In genomic region chr11:61828629-61829407, GRCh38 we compare ENCODE assay signal across 8 cellular contexts. TPM values are rescaled to one million over a fixed set of nuclear protein-coding genes. Genes with fewer than 3 reads are reported as not detected.
DNase-seq lines count a peak whose midpoint lies in the region; ATAC-seq and TF ChIP-seq lines count a peak whose summit lies in the region.

No MANE protein-coding gene starts in this region.

- H3K4me1 ChIP-seq in HUES64 (ENCODE audit: insufficient read depth, low read length), result peaks cover 35% of the 10 kb centered on the region
- H3K4me1 ChIP-seq in left lung, result peaks cover 20 to 61% of the 10 kb centered on the region in 2 donors

- DNase-seq in activated effector memory CD4-positive, alpha-beta T cell treated with anti-CD3 and anti-CD28 coated beads, Interleukin-2, amount 50 U/mL, for 16 hours, result peak; percentile 64
- DNase-seq in activated effector memory CD4-positive, alpha-beta T cell treated with Interleukin-2 at 50 U/mL for 16 hours, result no peak
- DNase-seq in T-helper 17 cell, result peak in 1 of 3 donors; percentile 35
- peak; percentile 89 for DNase-seq in coronary artery (ENCODE audit: low spot score)
- peak; percentile 56 to 85 for DNase-seq in left lung

- H3K36me3 Mint-ChIP-seq in T-helper 17 cell (ENCODE audit: low read depth), result peaks cover 4% of the 10 kb centered on the region
- H3K36me3 Mint-ChIP-seq in stimulated activated memory B cell treated with anti-CD40 and anti-IgM and Interleukin-4, amounts not matched to agents 10 μg/mL and 1 μg/mL and 100 μg/mL, for 72 hours, result peaks cover 15% of the 10 kb centered on the region

- TF ChIP-seq CTCF in coronary artery (IDR thresholded peaks at IDR 0.05), result peak; percentile 20
- peak; percentile 36 to 39 for TF ChIP-seq CTCF in left lung (IDR thresholded peaks at IDR 0.05)

- ATAC-seq in T-helper 17 cell, result peak; percentile 44
- peak; percentile 48 for ATAC-seq in left lung
- peak; percentile 38 for ATAC-seq in stimulated activated memory B cell treated with anti-CD40 and anti-IgM and Interleukin-4, amounts not matched to agents 10 μg/mL and 1 μg/mL and 100 μg/mL, for 72 hours
- no peak for ATAC-seq in HG03378 (IDR thresholded peaks at IDR 0.05; ENCODE audit: unreplicated experiment)

- peak overlapping the region; percentile 91 for H3K4me3 Mint-ChIP-seq in T-helper 17 cell
- peak overlapping the region; percentile 90 for H3K4me3 Mint-ChIP-seq in stimulated activated memory B cell treated with anti-CD40 and anti-IgM and Interleukin-4, amounts not matched to agents 10 μg/mL and 1 μg/mL and 100 μg/mL, for 72 hours

- no peaks in the 10 kb centered on the region for H3K9me3 Mint-ChIP-seq in stimulated activated memory B cell treated with anti-CD40 and anti-IgM and Interleukin-4, amounts not matched to agents 10 μg/mL and 1 μg/mL and 100 μg/mL, for 72 hours

- H3K27me3 Mint-ChIP-seq in T-helper 17 cell, result peaks cover 16% of the 10 kb centered on the region
- H3K27me3 Mint-ChIP-seq in stimulated activated memory B cell treated with anti-CD40 and anti-IgM and Interleukin-4, amounts not matched to agents 10 μg/mL and 1 μg/mL and 100 μg/mL, for 72 hours, result peaks cover 47% of the 10 kb centered on the region

- H3K27me3 ChIP-seq in HUES64 (ENCODE audit: insufficient read depth, low read length) (no peaks in the 10 kb centered on the region), left lung (peaks cover 0 to 29% of the 10 kb centered on the region in 2 donors)

- peak overlapping the region; percentile 78 for H3K27ac Mint-ChIP-seq in T-helper 17 cell
- H3K27ac Mint-ChIP-seq in stimulated activated memory B cell treated with anti-CD40 and anti-IgM and Interleukin-4, amounts not matched to agents 10 μg/mL and 1 μg/mL and 100 μg/mL, for 72 hours, result peak overlapping the region; percentile 78

- under 1% methylated on average over 55 of the region's 55 CpGs for WGBS in HUES64

- peak overlapping the region; percentile 97 for H3K4me3 ChIP-seq in HUES64 (ENCODE audit: low read length)
- H3K4me3 ChIP-seq in coronary artery, result peak overlapping the region; percentile 89
- peak overlapping the region; percentile 45 to 76 for H3K4me3 ChIP-seq in left lung

- H3K9ac ChIP-seq in HUES64 (ENCODE audit: low read depth, low read length), result peak overlapping the region; percentile 97

- H3K27ac ChIP-seq in HUES64 (ENCODE audit: low read depth, low read length), result peak overlapping the region; percentile 92
- peak overlapping the region; percentile 75 to 95 for H3K27ac ChIP-seq in coronary artery
- peak overlapping the region; percentile 86 to 92 for H3K27ac ChIP-seq in left lung

- H3K4me1 Mint-ChIP-seq in T-helper 17 cell, result peaks cover 40% of the 10 kb centered on the region
- peaks cover 52% of the 10 kb centered on the region for H3K4me1 Mint-ChIP-seq in stimulated activated memory B cell treated with anti-CD40 and anti-IgM and Interleukin-4, amounts not matched to agents 10 μg/mL and 1 μg/mL and 100 μg/mL, for 72 hours

- H3K9me3 ChIP-seq in HUES64 (ENCODE audit: insufficient read depth, low read depth, low read length) (no peaks in the 10 kb centered on the region), T-helper 17 cell (ENCODE audit: control insufficient read depth, low read length, poor library complexity, severe bottlenecking) (no peaks in the 10 kb centered on the region), left lung (no peaks in the 10 kb centered on the region)

- intact Hi-C loops in left lung (cut with DNase I), result no loop called here

- H3K36me3 ChIP-seq in HUES64 (ENCODE audit: insufficient read depth, low read length) (peaks cover 34% of the 10 kb centered on the region), left lung (no peaks in the 10 kb centered on the region)

RNA-seq across cellular contexts. Expression of gene FADS2, which starts 0.7 kb away (rescaled TPM):
- 487 TPM for polyA plus RNA-seq in HUES64 (2013, experiment 1 of 2)
- 532 TPM for polyA plus RNA-seq in HUES64 (2013, experiment 2 of 2)
- total RNA-seq in T-helper 17 cell (10 to 100 TPM in 1 of 2 donors, 1 to 10 TPM in 1; 5.2 to 15.7 TPM), left lung (100 to 1,000 TPM; 153 to 295 TPM)

RNA-seq across cellular contexts. Expression of gene FADS1, which starts 12.0 kb away (rescaled TPM):
- polyA plus RNA-seq in HUES64 (2013, experiment 1 of 2), result 120 TPM
- 137 TPM for polyA plus RNA-seq in HUES64 (2013, experiment 2 of 2)
- 1 to 10 TPM; 1.2 to 4.6 TPM for total RNA-seq in T-helper 17 cell
- total RNA-seq in left lung, result 100 to 1,000 TPM in 1 of 2 donors, 10 to 100 TPM in 1; 51.9 to 161 TPM

RNA-seq across cellular contexts. Expression of gene FEN1, which starts 36.1 kb away (rescaled TPM):
- 79.1 TPM for polyA plus RNA-seq in HUES64 (2013, experiment 1 of 2)
- polyA plus RNA-seq in HUES64 (2013, experiment 2 of 2), result 74.8 TPM
- 10 to 100 TPM in 1 of 2 donors, 1 to 10 TPM in 1; 9.7 to 13.0 TPM for total RNA-seq in T-helper 17 cell
- 10 to 100 TPM; 13.9 to 23.1 TPM for total RNA-seq in left lung

RNA-seq across cellular contexts. Expression of gene TMEM258, which starts 36.4 kb away (rescaled TPM):
- polyA plus RNA-seq in HUES64 (2013, experiment 1 of 2), result 242 TPM
- 247 TPM for polyA plus RNA-seq in HUES64 (2013, experiment 2 of 2)
- total RNA-seq in T-helper 17 cell, result 10 to 100 TPM; 68.4 to 77.6 TPM
- total RNA-seq in left lung, result 100 to 1,000 TPM; 129 to 136 TPM

Comparison
In these comparisons a context has a peak if more than half of its experiments do, and no peak if none do; other contexts are left out.
1. RNA of gene FADS2, which starts 0.7 kb away (total RNA-seq): 153 to 295 TPM in left lung; 5.2 to 15.7 TPM in T-helper 17 cell; every median in the first group is over 4 times any median in the second.
2. RNA of gene FADS1, which starts 12.0 kb away (total RNA-seq): 51.9 to 161 TPM in left lung; 1.2 to 4.6 TPM in T-helper 17 cell; every median in the first group is over 4 times any median in the second.
3. Peak in every context shown above with its lines, with median percentiles within 50 percentile points of each other: H3K27ac ChIP-seq and H3K4me3 ChIP-seq.